ENCODE assay signal across 33 cellular contexts in the genomic region with DNA sequence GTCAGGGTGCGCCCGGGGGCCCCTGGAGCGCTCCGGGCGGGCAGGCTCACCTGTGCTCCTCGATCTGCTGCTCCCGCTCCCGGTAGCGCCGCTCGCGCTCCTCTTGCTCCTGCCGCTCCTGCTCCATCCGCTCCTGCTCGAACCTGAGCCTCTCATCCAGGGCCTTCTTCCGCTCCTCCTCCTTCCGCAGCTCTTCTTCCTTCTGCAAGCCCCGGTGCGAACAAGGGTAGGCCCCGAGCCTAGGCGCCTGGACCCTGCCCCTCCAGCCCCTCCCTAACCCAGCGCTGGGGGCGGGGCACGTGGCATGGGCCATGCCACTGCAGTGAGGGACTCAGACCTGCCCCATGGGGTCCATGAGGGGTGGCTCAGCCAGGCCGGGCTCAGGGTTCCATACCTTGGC.
"Had no signal": no experiment of that assay in that cellular context is flagged by ENCODE, and none has a peak within 500 bp of the region (broad histone marks: within the 10 kb centered on the region; RNA-seq: fewer than 3 reads in every experiment).

No MANE protein-coding gene starts in this region.

- H3K27ac Mint-ChIP-seq: activated B cell treated with CpG ODN at 0.5 μM for 24 hours; activated CD4-positive, alpha-beta memory T cell treated with anti-CD3 and anti-CD28 coated beads for 36 hours; activated naive CD4-positive, alpha-beta T cell treated with anti-CD3 and anti-CD28 coated beads for 36 hours; activated naive CD4-positive, alpha-beta T cell treated with anti-CD3 and anti-CD28 coated beads, Interleukin-2, amount 50 U/mL, for 72 hours; activated T-helper 1 cell treated with anti-CD3 and anti-CD28 coated beads, Interleukin-12 subunit alpha, Interleukin-12 subunit beta, Interleukin-2, Interleukin-4 antibody, amounts not matched to agents 30 ng/mL and 10 ng/mL and 1 ng/mL, durations not matched to agents 14 hours and 24 hours and 36 hours had no signal

- FAIRE-seq: astrocyte had no signal

- H3K9me3 Mint-ChIP-seq: activated CD4-positive, alpha-beta memory T cell treated with anti-CD3 and anti-CD28 coated beads for 36 hours; activated naive CD4-positive, alpha-beta T cell treated with anti-CD3 and anti-CD28 coated beads for 36 hours; activated naive CD4-positive, alpha-beta T cell treated with anti-CD3 and anti-CD28 coated beads, Interleukin-2, amount 50 U/mL, for 72 hours; activated T-helper 1 cell treated with anti-CD3 and anti-CD28 coated beads, Interleukin-12 subunit alpha, Interleukin-12 subunit beta, Interleukin-2, Interleukin-4 antibody, amounts not matched to agents 30 ng/mL and 10 ng/mL and 1 ng/mL, durations not matched to agents 14 hours and 24 hours and 36 hours had no signal

- DNase-seq: activated B cell treated with CpG ODN at 0.5 μM for 24 hours; activated CD4-positive, alpha-beta memory T cell treated with anti-CD3 and anti-CD28 coated beads for 36 hours; activated CD4-positive, alpha-beta T cell treated with anti-CD3 and anti-CD28 coated beads for 4 hours; activated CD4-positive, alpha-beta T cell treated with anti-CD3 and anti-CD28 coated beads, Interleukin-2, amount 50 U/mL, for 1 hour; activated CD4-positive, CD25-positive, alpha-beta regulatory T cell treated with anti-CD3 and anti-CD28 coated beads, Interleukin-2, amount 50 U/mL, for 72 hours; activated CD8-positive, alpha-beta memory T cell treated with anti-CD3 and anti-CD28 coated beads, Interleukin-2, amount 50 U/mL, for 4 hours; activated gamma-delta T cell treated with Interleukin-2 at 50 U/mL for 16 hours; activated naive CD4-positive, alpha-beta T cell treated with anti-CD3 and anti-CD28 coated beads for 36 hours; activated T-cell treated with anti-CD3 and anti-CD28 coated beads for 4 hours; activated T-cell treated with anti-CD3 and anti-CD28 coated beads, Interleukin-2, amount 50 U/mL, for 4 hours; adrenal gland; body of pancreas; cerebellar nuclear complex; MG63; NCI-H1092; NCI-H1436 treated with DMSO at 0.1 percent for 48 hours; NCI-H1694 treated with DMSO at 0.1 percent for 48 hours; NCI-H2029; NCI-H345; NCI-H524 treated with DMSO at 0.1 percent for 48 hours; Peyer's patch; RPMI8226; SHP77 treated with DMSO at 0.1 percent for 48 hours; T-helper 1 cell; T-helper 2 cell; T-helper 9 cell had no signal

- H3K9me3 ChIP-seq: adrenal gland, body of pancreas, breast epithelium, MG63, Peyer's patch, SJSA1 had no signal

- H3K27ac ChIP-seq: adrenal gland, body of pancreas, breast epithelium, Peyer's patch, SJSA1, VCaP had no signal

- ATAC-seq: activated naive CD4-positive, alpha-beta T cell treated with anti-CD3 and anti-CD28 coated beads, Interleukin-2, amount 50 U/mL, for 72 hours; activated T-cell treated with anti-CD3 and anti-CD28 coated beads, Interleukin-2, amount 50 U/mL, for 4 hours; body of pancreas; SK-N-SH treated with all-trans-retinoic acid at 6 μM for 48 hours had no signal

- H3K4me3 ChIP-seq: adrenal gland, body of pancreas, breast epithelium, MG63, Peyer's patch, SJSA1 had no signal

- H3K27me3 Mint-ChIP-seq: activated B cell treated with CpG ODN at 0.5 μM for 24 hours; activated CD4-positive, alpha-beta memory T cell treated with anti-CD3 and anti-CD28 coated beads for 36 hours had no signal

- H3K36me3 Mint-ChIP-seq: activated CD4-positive, alpha-beta memory T cell treated with anti-CD3 and anti-CD28 coated beads for 36 hours; activated naive CD4-positive, alpha-beta T cell treated with anti-CD3 and anti-CD28 coated beads, Interleukin-2, amount 50 U/mL, for 72 hours had no signal

- H3K27me3 ChIP-seq: body of pancreas, breast epithelium, MG63, Peyer's patch, SJSA1 had no signal

- H3K36me3 ChIP-seq: breast epithelium had no signal

- H3K4me3 Mint-ChIP-seq: activated B cell treated with CpG ODN at 0.5 μM for 24 hours; activated CD4-positive, alpha-beta memory T cell treated with anti-CD3 and anti-CD28 coated beads for 36 hours; activated naive CD4-positive, alpha-beta T cell treated with anti-CD3 and anti-CD28 coated beads for 36 hours; activated T-cell treated with anti-CD3 and anti-CD28 coated beads, Interleukin-2, amount 50 U/mL, for 4 hours; activated T-helper 1 cell treated with anti-CD3 and anti-CD28 coated beads, Interleukin-12 subunit alpha, Interleukin-12 subunit beta, Interleukin-2, Interleukin-4 antibody, amounts not matched to agents 30 ng/mL and 10 ng/mL and 1 ng/mL, durations not matched to agents 14 hours and 24 hours and 36 hours had no signal
